In genomic region chr15:98842192-98842972, GRCh38 we compare ENCODE assay signal across 1 cellular context.
TF ChIP-seq lines count a peak whose summit lies in the region.

No MANE protein-coding gene starts in this region.

TF ChIP-seq in WTC11, 78 proteins besides CTCF, POLR2A, EP300 and RAD21 (continued from another document):
- TF ChIP-seq ATF2 (CRISPR knock-in tag; IDR thresholded peaks at IDR 0.05; ENCODE audit: borderline replicate concordance, low read depth): no peak
TF ChIP-seq in WTC11: peak in this region for 0.
